ENCODE assay signal across 12 cellular contexts in the genomic region with DNA sequence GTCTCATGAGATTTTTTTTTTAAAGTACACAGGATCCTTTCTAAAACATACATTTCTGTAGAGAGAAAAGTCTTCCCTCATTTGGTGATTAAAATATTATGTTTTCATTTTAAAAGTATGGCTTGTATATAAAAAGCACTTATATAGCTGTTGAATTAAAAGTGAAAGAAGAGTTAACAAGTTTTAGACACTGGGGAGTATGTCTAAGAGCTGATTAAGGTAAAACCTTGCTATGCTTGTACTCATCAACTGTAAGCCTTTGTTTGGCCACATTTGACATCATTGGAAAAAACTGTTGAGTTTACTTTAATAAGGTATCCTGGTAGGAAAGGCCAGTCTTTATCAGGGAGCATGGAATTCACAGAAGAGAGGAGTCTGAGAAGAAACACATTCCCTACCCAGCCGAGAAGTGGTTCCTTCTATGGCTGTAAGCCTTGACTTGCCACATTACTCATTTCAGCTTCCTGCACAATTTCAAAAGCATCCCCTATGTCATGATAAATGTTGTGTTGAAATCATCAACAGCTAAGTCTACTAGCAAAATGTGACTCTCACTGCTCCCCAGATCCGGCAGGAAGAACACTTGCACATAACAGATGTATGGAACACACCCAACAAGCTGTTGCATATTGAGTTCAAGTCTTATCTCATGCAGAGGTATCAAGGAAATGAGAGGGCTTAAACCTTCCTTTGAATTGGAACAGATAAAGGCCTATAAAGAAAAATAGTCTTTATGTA.
A peak's percentile ranks its signal among the peaks of the same experiment; 100 is the strongest.
DNase-seq lines count a peak whose midpoint lies in the region; ATAC-seq and TF ChIP-seq lines count a peak whose summit lies in the region.
"Had no signal": no experiment of that assay in that cellular context is flagged by ENCODE, and none has a peak within 500 bp of the region (broad histone marks: within the 10 kb centered on the region; RNA-seq: fewer than 3 reads in every experiment).

No MANE protein-coding gene starts in this region.

- ATAC-seq in HG02571 (IDR thresholded peaks at IDR 0.05; ENCODE audit: unreplicated experiment), result no peak
- ATAC-seq: activated T-cell treated with anti-CD3 and anti-CD28 coated beads, Interleukin-2, amount 50 U/mL, for 4 hours; gastrocnemius medialis had no signal

- no peaks in the 10 kb centered on the region for H3K4me1 ChIP-seq in tibial artery
- H3K4me1 ChIP-seq: gastrocnemius medialis had no signal

- H3K27ac ChIP-seq in neural cell (ENCODE audit: low read length) (peak overlapping the region; percentile 71), tibial artery (no peak overlapping the region)
- H3K27ac ChIP-seq: gastrocnemius medialis, VCaP had no signal

- no peaks in the 10 kb centered on the region for H4K20me1 ChIP-seq in neural cell (ENCODE audit: insufficient read depth)

- H3F3A ChIP-seq in neural cell (ENCODE audit: insufficient read depth, low read length, poor library complexity, severe bottlenecking), result peaks cover 7% of the 10 kb centered on the region

- intact Hi-C loops in tibial artery (cut with DNase I; ENCODE audit: low total_unique reads), result no loop called here

- H3K79me2 ChIP-seq in neural cell (replicated peaks; ENCODE audit: insufficient read depth, low read length), result no peaks in the 10 kb centered on the region

- no peak overlapping the region for H3K4me3 ChIP-seq in NB4 (ENCODE audit: low read depth, low read length)
- H3K4me3 ChIP-seq in choroid plexus epithelial cell (ENCODE audit: low read depth, low read length), result no peak overlapping the region
- H3K4me3 ChIP-seq in neural cell (ENCODE audit: low read length), result peak overlapping the region; percentile 37
- no peak overlapping the region for H3K4me3 ChIP-seq in tibial artery
- H3K4me3 ChIP-seq: gastrocnemius medialis had no signal

- no peak for TF ChIP-seq RAD21 in neural cell (conservative IDR thresholded peaks at IDR 0.05)

- H3K4me2 ChIP-seq in neural cell (ENCODE audit: low read length), result peak overlapping the region; percentile 12

- TF ChIP-seq CTCF in NB4 (IDR thresholded peaks at IDR 0.05; ENCODE audit: low read depth, low read length) (no peak), choroid plexus epithelial cell (conservative IDR thresholded peaks at IDR 0.05; ENCODE audit: low read depth, low read length) (no peak), neural cell (IDR thresholded peaks at IDR 0.05; ENCODE audit: poor library complexity, severe bottlenecking) (no peak), tibial artery (IDR thresholded peaks at IDR 0.05) (no peak)

- H3K36me3 ChIP-seq in neural cell (ENCODE audit: insufficient read depth, low read length) (no peaks in the 10 kb centered on the region), tibial artery (no peaks in the 10 kb centered on the region)
- H3K36me3 ChIP-seq: gastrocnemius medialis had no signal

- DNase-seq in DMS 273 treated with DMSO at 0.1 percent for 48 hours (lab: John Stamatoyannopoulos, UW) (peak; percentile 59), NB4 (ENCODE audit: low read depth) (peak; percentile 18), choroid plexus epithelial cell (ENCODE audit: low read depth) (peak; percentile 94), glomerular visceral epithelial cell (ENCODE audit: extremely low spot score) (no peak), DMS153 treated with DMSO at 0.1 percent for 48 hours (lab: John Stamatoyannopoulos, UW; ENCODE audit: unreplicated experiment) (no peak), tibial artery (no peak)
- DNase-seq: activated T-cell treated with anti-CD3 and anti-CD28 coated beads, Interleukin-2, amount 50 U/mL, for 4 hours; gastrocnemius medialis; NCI-H1417 had no signal

- no peaks in the 10 kb centered on the region for H3K9me2 ChIP-seq in neural cell (ENCODE audit: insufficient read depth, low read length)

- TF ChIP-seq EP300 in neural cell (conservative IDR thresholded peaks at IDR 0.05; ENCODE audit: poor library complexity, severe bottlenecking), result no peak

- H3K27me3 ChIP-seq in neural cell (ENCODE audit: insufficient read depth, low read depth, low read length) (no peaks in the 10 kb centered on the region), tibial artery (no peaks in the 10 kb centered on the region)
- H3K27me3 ChIP-seq: gastrocnemius medialis had no signal

- no peaks in the 10 kb centered on the region for H3K9me3 ChIP-seq in neural cell (ENCODE audit: low read length)
- no peaks in the 10 kb centered on the region for H3K9me3 ChIP-seq in tibial artery
- H3K9me3 ChIP-seq: gastrocnemius medialis had no signal

- H2AFZ ChIP-seq in neural cell (ENCODE audit: low read depth, low read length), result no peak overlapping the region

- no peak for TF ChIP-seq POLR2A in NB4 (IDR thresholded peaks at IDR 0.05; ENCODE audit: extremely low read depth, insufficient read length)

- peak overlapping the region; percentile 14 for H3K9ac ChIP-seq in neural cell (ENCODE audit: low read length)

TF ChIP-seq in neural cell, 6 proteins besides CTCF, POLR2A, EP300 and RAD21:
- no peak for TF ChIP-seq SMC3 (conservative IDR thresholded peaks at IDR 0.05; ENCODE audit: poor library complexity)
- TF ChIP-seq POLR2AphosphoS5 (IDR thresholded peaks at IDR 0.05), result no peak
- TF ChIP-seq TAF1 (IDR thresholded peaks at IDR 0.05; ENCODE audit: low read depth), result no peak
- no peak for TF ChIP-seq MXI1 (conservative IDR thresholded peaks at IDR 0.05; ENCODE audit: poor library complexity, severe bottlenecking)
- no peak for TF ChIP-seq EZH2 (IDR thresholded peaks at IDR 0.05; ENCODE audit: borderline replicate concordance, insufficient read depth, low read length, poor library complexity, severe bottlenecking)
- TF ChIP-seq, protein P1, sequence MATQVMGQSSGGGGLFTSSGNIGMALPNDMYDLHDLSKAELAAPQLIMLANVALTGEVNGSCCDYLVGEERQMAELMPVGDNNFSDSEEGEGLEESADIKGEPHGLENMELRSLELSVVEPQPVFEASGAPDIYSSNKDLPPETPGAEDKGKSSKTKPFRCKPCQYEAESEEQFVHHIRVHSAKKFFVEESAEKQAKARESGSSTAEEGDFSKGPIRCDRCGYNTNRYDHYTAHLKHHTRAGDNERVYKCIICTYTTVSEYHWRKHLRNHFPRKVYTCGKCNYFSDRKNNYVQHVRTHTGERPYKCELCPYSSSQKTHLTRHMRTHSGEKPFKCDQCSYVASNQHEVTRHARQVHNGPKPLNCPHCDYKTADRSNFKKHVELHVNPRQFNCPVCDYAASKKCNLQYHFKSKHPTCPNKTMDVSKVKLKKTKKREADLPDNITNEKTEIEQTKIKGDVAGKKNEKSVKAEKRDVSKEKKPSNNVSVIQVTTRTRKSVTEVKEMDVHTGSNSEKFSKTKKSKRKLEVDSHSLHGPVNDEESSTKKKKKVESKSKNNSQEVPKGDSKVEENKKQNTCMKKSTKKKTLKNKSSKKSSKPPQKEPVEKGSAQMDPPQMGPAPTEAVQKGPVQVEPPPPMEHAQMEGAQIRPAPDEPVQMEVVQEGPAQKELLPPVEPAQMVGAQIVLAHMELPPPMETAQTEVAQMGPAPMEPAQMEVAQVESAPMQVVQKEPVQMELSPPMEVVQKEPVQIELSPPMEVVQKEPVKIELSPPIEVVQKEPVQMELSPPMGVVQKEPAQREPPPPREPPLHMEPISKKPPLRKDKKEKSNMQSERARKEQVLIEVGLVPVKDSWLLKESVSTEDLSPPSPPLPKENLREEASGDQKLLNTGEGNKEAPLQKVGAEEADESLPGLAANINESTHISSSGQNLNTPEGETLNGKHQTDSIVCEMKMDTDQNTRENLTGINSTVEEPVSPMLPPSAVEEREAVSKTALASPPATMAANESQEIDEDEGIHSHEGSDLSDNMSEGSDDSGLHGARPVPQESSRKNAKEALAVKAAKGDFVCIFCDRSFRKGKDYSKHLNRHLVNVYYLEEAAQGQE (IDR thresholded peaks at IDR 0.05; ENCODE audit: borderline replicate concordance), result no peak

Comparison
In these comparisons a context has a peak if more than half of its experiments do, and no peak if none do; other contexts are left out.
1. DNase-seq: peak in DMS 273 treated with DMSO at 0.1 percent for 48 hours (single experiment), NB4 (single experiment) and choroid plexus epithelial cell (single experiment); none in glomerular visceral epithelial cell (single experiment), DMS153 treated with DMSO at 0.1 percent for 48 hours (single experiment) and tibial artery (0 of 2).